In genomic region chr17:3256575-3256974, GRCh38 we compare ENCODE assay signal across 27 cellular contexts. TPM values are rescaled to one million over a fixed set of nuclear protein-coding genes. Genes with fewer than 3 reads are reported as not detected.
"Had no signal": no experiment of that assay in that cellular context is flagged by ENCODE, and none has a peak within 500 bp of the region (broad histone marks: within the 10 kb centered on the region; RNA-seq: fewer than 3 reads in every experiment).

No MANE protein-coding gene starts in this region.

- H3K9me3 ChIP-seq: Peyer's patch, SJCRH30 had no signal

- FAIRE-seq: HTR-8/SVneo, K562 had no signal

- H3K36me3 ChIP-seq: Peyer's patch, SJCRH30 had no signal

- H3K27ac ChIP-seq: HL-60, KMS-11, PC-9, Peyer's patch, SJCRH30 had no signal

- H3K4me2 ChIP-seq: KMS-11, PC-9 had no signal

- H2AFZ ChIP-seq: PC-9 had no signal

- H3K27me3 ChIP-seq: Peyer's patch, SJCRH30 had no signal

- H3K27ac Mint-ChIP-seq: IgD-negative memory B cell had no signal

- DNase-seq: Kasumi-1, MM.1S, NCI-H1092 treated with DMSO at 0.1 percent for 48 hours, NCI-H1436, NCI-H187, NCI-H2029, NCI-H2081 treated with DMSO at 0.1 percent for 48 hours, NCI-H2171, NCI-H226, NCI-H446, NCI-H510A, NCI-H524 treated with DMSO at 0.1 percent for 48 hours, NCI-H69, NCI-H774, OCI-M1, PC-9, Peyer's patch, SHP77 treated with DMSO at 0.1 percent for 48 hours, SJCRH30 had no signal

- H3K4me1 ChIP-seq: Peyer's patch, SJCRH30 had no signal

- H3K4me3 ChIP-seq: K562, PC-9, Peyer's patch, SJCRH30 had no signal

- H3K9ac ChIP-seq: KMS-11 had no signal

- H3K4me3 Mint-ChIP-seq: IgD-negative memory B cell had no signal

RNA-seq across cellular contexts. Expression of gene OR3A1, which starts 41.6 kb away (rescaled TPM):
- total RNA-seq: K562, M059J, PC-9, Peyer's patch, Right ventricle myocardium inferior, RPMI7951 had no signal
- polyA plus RNA-seq: K562 had no signal

RNA-seq across cellular contexts. Expression of gene OR1A1, which starts 49.1 kb away (rescaled TPM):
- total RNA-seq: K562, M059J, PC-9, Peyer's patch, Right ventricle myocardium inferior, RPMI7951, SJCRH30 had no signal
- polyA plus RNA-seq: IgD-negative memory B cell, K562 had no signal

RNA-seq across cellular contexts. Expression of gene OR1A2, which starts 59.3 kb away (rescaled TPM):
- total RNA-seq: K562, M059J, PC-9, Peyer's patch, Right ventricle myocardium inferior, RPMI7951, SJCRH30 had no signal
- polyA plus RNA-seq: IgD-negative memory B cell, K562 had no signal
